In the genomic region with DNA sequence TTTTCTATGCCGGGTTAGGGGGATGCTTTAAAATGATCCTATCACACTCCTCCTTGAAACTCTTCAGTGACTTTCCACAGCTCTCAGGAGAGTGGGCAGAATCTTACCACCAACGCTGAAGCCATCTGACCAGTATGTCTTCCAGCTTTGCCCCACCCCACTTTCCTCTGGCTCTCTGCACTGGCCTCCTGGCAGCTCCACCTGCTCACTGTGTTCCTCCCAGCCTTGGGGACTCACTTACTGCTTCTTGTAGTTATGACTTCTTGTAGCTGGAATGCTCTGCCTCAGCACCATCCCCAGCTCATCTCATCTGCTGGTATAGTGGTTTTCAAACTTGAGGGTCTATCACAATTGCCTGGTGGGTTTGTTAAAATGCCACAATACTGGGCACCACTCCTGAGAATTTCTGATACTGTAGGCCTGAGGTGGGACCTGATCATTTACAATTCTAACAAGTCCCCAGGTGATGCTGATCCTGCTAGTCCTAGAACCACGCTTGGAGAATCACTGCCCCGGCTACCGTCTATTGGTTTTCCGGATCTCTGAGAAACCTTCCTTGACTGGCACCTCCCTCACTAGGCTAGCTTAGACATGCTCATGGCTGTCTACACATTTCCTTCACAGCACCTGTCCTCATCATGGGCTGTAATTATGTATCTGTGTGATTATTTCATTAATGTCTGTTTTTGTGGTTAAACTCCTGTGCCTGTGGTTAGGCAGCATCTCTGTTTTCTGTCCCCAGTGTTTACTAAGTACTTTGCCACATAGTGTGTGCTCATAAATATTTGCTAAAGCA, we compare ENCODE assay signal across 11 cellular contexts.
DNase-seq lines count a peak whose midpoint lies in the region; ATAC-seq, FAIRE-seq and TF ChIP-seq lines count a peak whose summit lies in the region.
"Had no signal": no experiment of that assay in that cellular context is flagged by ENCODE, and none has a peak within 500 bp of the region (broad histone marks: within the 10 kb centered on the region; RNA-seq: fewer than 3 reads in every experiment).

No MANE protein-coding gene starts in this region.

- no peaks in the 10 kb centered on the region for H3K9me2 ChIP-seq in neural cell (ENCODE audit: insufficient read depth, low read length)

- TF ChIP-seq RAD21 in neural cell (conservative IDR thresholded peaks at IDR 0.05) = no peak

- no peak for TF ChIP-seq CTCF in D721Med (IDR thresholded peaks at IDR 0.05; ENCODE audit: insufficient read depth, missing control alignments)
- TF ChIP-seq CTCF in bronchial epithelial cell (IDR thresholded peaks at IDR 0.05; ENCODE audit: insufficient read depth, low read length, severe bottlenecking) = no peak
- TF ChIP-seq CTCF in neural cell (IDR thresholded peaks at IDR 0.05; ENCODE audit: poor library complexity, severe bottlenecking) = no peak

- no peak for TF ChIP-seq EP300 in neural cell (conservative IDR thresholded peaks at IDR 0.05; ENCODE audit: poor library complexity, severe bottlenecking)

- FAIRE-seq in D721Med (lab: Jason Lieb, UNC) = peak; percentile 71
- FAIRE-seq in bronchial epithelial cell (lab: Jason Lieb, UNC) = no peak

- DNase-seq in D721Med (ENCODE audit: insufficient read length, low spot score) (no peak), NCI-H1417 (lab: John Stamatoyannopoulos, UW) (peak in 2 of 3 experiments; percentile 67 to 94), bronchial epithelial cell (ENCODE audit: low read depth) (peak; percentile 64)
- DNase-seq: cortex of kidney; stimulated activated naive CD4-positive, alpha-beta T cell treated with Interleukin-2 at 50 U/mL for 16 hours had no signal

- no peak overlapping the region for H3K4me2 ChIP-seq in neural cell (ENCODE audit: low read length)

- no peaks in the 10 kb centered on the region for H3K27me3 ChIP-seq in bronchial epithelial cell (ENCODE audit: control insufficient read depth, insufficient read depth, low read length)
- no peaks in the 10 kb centered on the region for H3K27me3 ChIP-seq in neural cell (ENCODE audit: insufficient read depth, low read depth, low read length)

- H2AFZ ChIP-seq in neural cell (ENCODE audit: low read depth, low read length) = no peak overlapping the region

- no peak overlapping the region for H3K4me3 ChIP-seq in bronchial epithelial cell (ENCODE audit: low read depth, low read length)
- H3K4me3 ChIP-seq in neural cell (ENCODE audit: low read length) = no peak overlapping the region

- no peaks in the 10 kb centered on the region for H3F3A ChIP-seq in neural cell (ENCODE audit: insufficient read depth, low read length, poor library complexity, severe bottlenecking)

- H3K9ac ChIP-seq in neural cell (ENCODE audit: low read length) = no peak overlapping the region

- no peaks in the 10 kb centered on the region for H3K9me3 ChIP-seq in neural cell (ENCODE audit: low read length)

- H3K36me3 ChIP-seq in bronchial epithelial cell (ENCODE audit: control insufficient read depth, insufficient read depth, low read length) (no peaks in the 10 kb centered on the region), neural cell (ENCODE audit: insufficient read depth, low read length) (no peaks in the 10 kb centered on the region)

- ATAC-seq in GM18511 (IDR thresholded peaks at IDR 0.05; ENCODE audit: unreplicated experiment) (no peak), HG02642 (IDR thresholded peaks at IDR 0.05; ENCODE audit: poor library complexity, unreplicated experiment) (no peak), HG03045 (IDR thresholded peaks at IDR 0.05; ENCODE audit: unreplicated experiment) (no peak), GM18498 (IDR thresholded peaks at IDR 0.05; ENCODE audit: unreplicated experiment) (no peak)
- ATAC-seq: Panc1 had no signal

- peaks cover 18% of the 10 kb centered on the region for H3K79me2 ChIP-seq in neural cell (replicated peaks; ENCODE audit: insufficient read depth, low read length)

- H4K20me1 ChIP-seq in neural cell (ENCODE audit: insufficient read depth) = no peaks in the 10 kb centered on the region

- peak overlapping the region; percentile 76 for H3K27ac ChIP-seq in neural cell (ENCODE audit: low read length)

TF ChIP-seq in neural cell, 6 proteins besides CTCF, POLR2A, EP300 and RAD21:
- TF ChIP-seq SMC3 (conservative IDR thresholded peaks at IDR 0.05; ENCODE audit: poor library complexity) (no peak), POLR2AphosphoS5 (IDR thresholded peaks at IDR 0.05) (no peak), TAF1 (IDR thresholded peaks at IDR 0.05; ENCODE audit: low read depth) (no peak), EZH2 (IDR thresholded peaks at IDR 0.05; ENCODE audit: borderline replicate concordance, insufficient read depth, low read length, poor library complexity, severe bottlenecking) (no peak), MXI1 (conservative IDR thresholded peaks at IDR 0.05; ENCODE audit: poor library complexity, severe bottlenecking) (no peak)
